ENCODE assay signal across 1 cellular context in genomic region chr2:190515687-190516086, GRCh38.
A peak's percentile ranks its signal among the peaks of the same experiment; 100 is the strongest.
TF ChIP-seq lines count a peak whose summit lies in the region.

No MANE protein-coding gene starts in this region.

TF ChIP-seq in GM12878, 131 proteins besides CTCF, POLR2A, EP300 and RAD21:
- TF ChIP-seq NFIC (IDR thresholded peaks at IDR 0.05; ENCODE audit: low read depth, low read length) (peak; percentile 72; the same call in 1 of the 2 replicates), RELA (IDR thresholded peaks at IDR 0.05; ENCODE audit: borderline replicate concordance, partially characterized antibody) (no peak), RUNX3 (IDR thresholded peaks at IDR 0.05; ENCODE audit: low read length) (peak; percentile 97), MTA2 (IDR thresholded peaks at IDR 0.05; ENCODE audit: low read depth) (peak; percentile 100), ZNF24 (IDR thresholded peaks at IDR 0.05) (peak; percentile 67; the same call in 1 of the 2 replicates), REST (IDR thresholded peaks at IDR 0.05; ENCODE audit: low read depth, low read length) (no peak), IKZF2 (IDR thresholded peaks at IDR 0.05) (peak; percentile 98), ATF7 (IDR thresholded peaks at IDR 0.05; ENCODE audit: low read depth) (peak; percentile 72), MEF2B (IDR thresholded peaks at IDR 0.05; ENCODE audit: partially characterized antibody, poor library complexity, severe bottlenecking) (peak; percentile 80), BACH1 (IDR thresholded peaks at IDR 0.05; ENCODE audit: borderline replicate concordance) (peak; percentile 47; the same call in 1 of the 2 replicates), ZZZ3 (IDR thresholded peaks at IDR 0.05; ENCODE audit: control insufficient read depth, insufficient read length, low read depth) (no peak), CBFB (IDR thresholded peaks at IDR 0.05; ENCODE audit: low read depth) (peak; percentile 52; the same call in 1 of the 2 replicates), NBN (IDR thresholded peaks at IDR 0.05) (no peak), NR2F1 (conservative IDR thresholded peaks at IDR 0.05) (peak; percentile 72), ZNF217 (IDR thresholded peaks at IDR 0.05) (peak; percentile 79; the same call in 1 of the 2 replicates), BHLHE40 (IDR thresholded peaks at IDR 0.05; ENCODE audit: borderline replicate concordance in 1 of 2, low read depth in 2 of 2, low read length in 1 of 2) (peak; percentile 83 to 85), MLLT1 (IDR thresholded peaks at IDR 0.05) (peak; percentile 92), RAD51 (IDR thresholded peaks at IDR 0.05) (peak; percentile 63; the same call in 1 of the 2 replicates), SMAD1 (IDR thresholded peaks at IDR 0.05; ENCODE audit: low read depth, partially characterized antibody) (no peak), GATAD2B (conservative IDR thresholded peaks at IDR 0.05; ENCODE audit: low read depth) (no peak; the same call in 1 of the 2 replicates), BMI1 (IDR thresholded peaks at IDR 0.05; ENCODE audit: borderline replicate concordance) (peak; percentile 62; the same call in 1 of the 2 replicates), NRF1 (conservative IDR thresholded peaks at IDR 0.05; ENCODE audit: low read depth, low read length) (no peak), JUNB (IDR thresholded peaks at IDR 0.05) (no peak), IKZF1 (conservative IDR thresholded peaks at IDR 0.05) (peak; percentile 92), DPF2 (IDR thresholded peaks at IDR 0.05) (peak; percentile 61), RELB (IDR thresholded peaks at IDR 0.05; ENCODE audit: low read depth) (peak; percentile 94), TCF7 (IDR thresholded peaks at IDR 0.05; ENCODE audit: borderline replicate concordance) (peak; percentile 75; the same call in 1 of the 2 replicates), ZNF384 (IDR thresholded peaks at IDR 0.05; ENCODE audit: borderline replicate concordance, low read depth, low read length) (peak; percentile 85), BCLAF1 (IDR thresholded peaks at IDR 0.05) (no peak)
